19 cellular contexts compared by ENCODE assay signal in the genomic region with DNA sequence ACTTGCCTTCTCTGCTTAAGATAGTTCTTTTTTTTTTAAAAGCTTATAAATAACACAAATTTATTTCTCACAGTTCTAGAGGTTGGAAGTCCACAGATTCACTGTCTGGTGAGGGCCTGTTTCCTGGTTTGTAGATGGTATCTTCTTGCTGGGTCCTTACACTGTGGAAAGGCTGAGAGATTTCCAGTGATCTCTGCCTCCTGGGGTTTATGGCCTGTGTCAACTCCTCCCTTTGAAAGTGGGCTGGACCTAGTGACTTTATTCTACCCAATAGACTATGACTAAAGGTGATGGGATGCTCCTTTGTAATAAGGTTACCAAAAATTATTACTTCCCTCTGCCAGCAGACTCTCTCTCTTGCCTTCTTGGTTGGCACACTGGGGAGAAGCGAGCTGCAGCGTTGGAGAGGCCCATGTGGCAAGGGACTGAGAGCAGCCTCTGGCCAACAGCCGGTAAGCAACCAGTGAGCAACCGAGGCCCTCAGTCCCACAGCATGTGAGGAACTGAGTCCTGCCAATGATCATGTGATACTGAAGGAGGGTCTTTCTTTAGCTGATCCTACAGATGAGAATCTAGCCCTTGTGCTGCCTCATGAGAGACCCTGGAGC. TPM values are rescaled to one million over a fixed set of nuclear protein-coding genes. Genes with fewer than 3 reads are reported as not detected.
DNase-seq lines count a peak whose midpoint lies in the region; ATAC-seq and TF ChIP-seq lines count a peak whose summit lies in the region.
"Had no signal": no experiment of that assay in that cellular context is flagged by ENCODE, and none has a peak within 500 bp of the region (broad histone marks: within the 10 kb centered on the region; RNA-seq: fewer than 3 reads in every experiment).

No MANE protein-coding gene starts in this region.

- H3K27ac ChIP-seq in OCI-LY7 (ENCODE audit: low read depth, low read length, poor library complexity, severe bottlenecking): peak overlapping the region; percentile 86
- peak overlapping the region in 3 of 4 donors; percentile 0 to 38 (median 28) for H3K27ac ChIP-seq in transverse colon
- H3K27ac ChIP-seq in stomach: peak overlapping the region in 1 of 5 donors; percentile 57
- H3K27ac ChIP-seq: C4-2B, SJSA1 had no signal

- no peaks in the 10 kb centered on the region for H3K27me3 ChIP-seq in transverse colon
- H3K27me3 ChIP-seq in stomach: no peaks in the 10 kb centered on the region
- H3K27me3 ChIP-seq: SJSA1 had no signal

- WGBS in transverse colon (ENCODE audit: low coverage in 1 of 2), 2 donors: 93% methylated on average over 4 of the region's 4 CpGs; no CpG with 5 or more reads in 1 of the 2 donors
- 90 to 100% (median 94%) methylated on average over 4 of the region's 4 CpGs for WGBS in stomach, 5 donors

- no peaks in the 10 kb centered on the region for H3K27me3 Mint-ChIP-seq in activated CD8-positive, alpha-beta T cell treated with anti-CD3 and anti-CD28 coated beads, Interleukin-2, amount 10 ng/mL, durations not matched to agents 7 days and 5 days (ENCODE audit: low read depth)
- H3K27me3 Mint-ChIP-seq in activated CD8-positive, alpha-beta T cell treated with anti-CD3 and anti-CD28 coated beads for 36 hours: peaks cover 3% of the 10 kb centered on the region

- TF ChIP-seq EP300 in transverse colon (IDR thresholded peaks at IDR 0.05; ENCODE audit: low read depth) (no peak), stomach (IDR thresholded peaks at IDR 0.05) (no peak)

- H3K4me2 ChIP-seq in OCI-LY7 (ENCODE audit: low read length): no peak overlapping the region
- H3K4me2 ChIP-seq: A549 had no signal

- ATAC-seq in activated CD8-positive, alpha-beta T cell treated with anti-CD3 and anti-CD28 coated beads, Interleukin-2, amount 10 ng/mL, durations not matched to agents 7 days and 5 days: no peak
- no peak for ATAC-seq in activated CD8-positive, alpha-beta T cell treated with anti-CD3 and anti-CD28 coated beads for 36 hours
- ATAC-seq in mucosa of descending colon: peak; percentile 57
- ATAC-seq: A549 had no signal

- peaks cover 9% of the 10 kb centered on the region; the same call in 1 of the 2 replicates for H3K9me3 ChIP-seq in OCI-LY7 (ENCODE audit: low read length)
- no peaks in the 10 kb centered on the region for H3K9me3 ChIP-seq in mucosa of descending colon
- H3K9me3 ChIP-seq in transverse colon: no peaks in the 10 kb centered on the region
- no peaks in the 10 kb centered on the region for H3K9me3 ChIP-seq in stomach
- H3K9me3 ChIP-seq: A549, SJSA1 had no signal

- no peaks in the 10 kb centered on the region for H3K9me3 Mint-ChIP-seq in activated CD8-positive, alpha-beta T cell treated with anti-CD3 and anti-CD28 coated beads, Interleukin-2, amount 10 ng/mL, durations not matched to agents 7 days and 5 days (ENCODE audit: insufficient read depth)
- no peaks in the 10 kb centered on the region for H3K9me3 Mint-ChIP-seq in activated CD8-positive, alpha-beta T cell treated with anti-CD3 and anti-CD28 coated beads for 36 hours
- H3K9me3 Mint-ChIP-seq: HFFc6 had no signal

- no peaks in the 10 kb centered on the region for H4K20me1 ChIP-seq in OCI-LY7 (ENCODE audit: insufficient read depth, low read length)

- H3K4me1 Mint-ChIP-seq in activated CD8-positive, alpha-beta T cell treated with anti-CD3 and anti-CD28 coated beads, Interleukin-2, amount 10 ng/mL, durations not matched to agents 7 days and 5 days (ENCODE audit: low read depth): peaks cover 76% of the 10 kb centered on the region
- peaks cover 26% of the 10 kb centered on the region for H3K4me1 Mint-ChIP-seq in activated CD8-positive, alpha-beta T cell treated with anti-CD3 and anti-CD28 coated beads for 36 hours (ENCODE audit: low read depth)

- no peaks in the 10 kb centered on the region for H3K9me2 ChIP-seq in OCI-LY7 (ENCODE audit: insufficient read depth, low read length)

- TF ChIP-seq CTCF in activated CD8-positive, alpha-beta T cell treated with anti-CD3 and anti-CD28 coated beads for 36 hours (IDR thresholded peaks at IDR 0.05): no peak
- TF ChIP-seq CTCF in OCI-LY7 (conservative IDR thresholded peaks at IDR 0.05; ENCODE audit: low read length): no peak
- TF ChIP-seq CTCF in mucosa of descending colon (IDR thresholded peaks at IDR 0.05): no peak
- TF ChIP-seq CTCF in transverse colon (IDR thresholded peaks at IDR 0.05): no peak
- TF ChIP-seq CTCF in stomach (IDR thresholded peaks at IDR 0.05): no peak

- no peak for DNase-seq in activated CD8-positive, alpha-beta T cell treated with anti-CD3 and anti-CD28 coated beads, Interleukin-2, amount 10 ng/mL, durations not matched to agents 7 days and 5 days
- no peak for DNase-seq in activated CD8-positive, alpha-beta T cell treated with anti-CD3 and anti-CD28 coated beads for 36 hours
- DNase-seq in OCI-LY7 (ENCODE audit: low spot score) (no peak), mucosa of descending colon (peak in 1 of 3 donors; percentile 22), transverse colon (no peak), EL (no peak), stomach (no peak), NCI-H1436 treated with DMSO at 0.1 percent for 48 hours (lab: John Stamatoyannopoulos, UW) (no peak)
- DNase-seq: DMS79 treated with DMSO at 0.1 percent for 48 hours, H7, HFFc6, Karpas-422, NCI-H1417 treated with DMSO at 0.1 percent for 48 hours, NCI-H1930, NCI-H345, NCI-H524 treated with DMSO at 0.1 percent for 48 hours had no signal

- POLR2A ChIA-PET in activated CD8-positive, alpha-beta T cell treated with anti-CD3 and anti-CD28 coated beads, Interleukin-2, amount 10 ng/mL, durations not matched to agents 7 days and 5 days (lab: Charles Lee): interaction anchor here (0.8 to 1.2 kb wide), 2 partner anchors 11 to 81 kb away, joined by 3 to 4 read pairs; a partner anchor contains a TSS
- POLR2A ChIA-PET in activated CD8-positive, alpha-beta T cell treated with anti-CD3 and anti-CD28 coated beads for 36 hours (lab: Charles Lee): no interaction called here
- POLR2A ChIA-PET in OCI-LY7 (lab: Charles Lee): interaction anchor here (0.7 to 3.1 kb wide), 7 partner anchors 11 to 205 kb away, joined by 3 to 34 read pairs (median 4); a partner anchor contains a TSS

- BruUV-seq in OCI-LY7 (replicated peaks; lab: Mats Ljungman, UMichigan): no TSS peak

- H3K4me3 Mint-ChIP-seq in activated CD8-positive, alpha-beta T cell treated with anti-CD3 and anti-CD28 coated beads, Interleukin-2, amount 10 ng/mL, durations not matched to agents 7 days and 5 days: no peak overlapping the region
- no peak overlapping the region for H3K4me3 Mint-ChIP-seq in activated CD8-positive, alpha-beta T cell treated with anti-CD3 and anti-CD28 coated beads for 36 hours
- H3K4me3 Mint-ChIP-seq: HFFc6 had no signal

- H3K4me3 ChIP-seq in OCI-LY7 (ENCODE audit: low read depth, low read length, poor library complexity, severe bottlenecking): no peak overlapping the region
- H3K4me3 ChIP-seq in mucosa of descending colon: no peak overlapping the region
- H3K4me3 ChIP-seq in transverse colon: no peak overlapping the region
- H3K4me3 ChIP-seq in stomach: no peak overlapping the region
- H3K4me3 ChIP-seq: A549, SJSA1 had no signal

- CTCF ChIA-PET in activated CD8-positive, alpha-beta T cell treated with anti-CD3 and anti-CD28 coated beads, Interleukin-2, amount 10 ng/mL, durations not matched to agents 7 days and 5 days (lab: Charles Lee): interaction anchor here (0.8 to 0.9 kb wide), 2 partner anchors 10 to 11 kb away, joined by 3 to 4 read pairs; no protein-coding TSS in a partner anchor
- CTCF ChIA-PET in activated CD8-positive, alpha-beta T cell treated with anti-CD3 and anti-CD28 coated beads for 36 hours (lab: Charles Lee): interaction anchor here (1.2 to 1.4 kb wide), 2 partner anchors 10 to 265 kb away, joined by 3 to 5 read pairs; no protein-coding TSS in a partner anchor
- CTCF ChIA-PET in OCI-LY7 (lab: Charles Lee; ENCODE audit: unreplicated experiment): interaction anchor here (0.6 kb wide), 1 partner anchor 51 kb away, joined by 3 read pairs; no protein-coding TSS in a partner anchor

- in situ Hi-C loops in transverse colon (cut with MboI; ENCODE audit: low pct_ligation_motif_present in 1 of 4, low pct_unique_long_range_greater_than_20kb in 1 of 4, low sequenced_read_pairs in 3 of 4): no loop called here

- H3K4me1 ChIP-seq in OCI-LY7 (ENCODE audit: insufficient read depth, low read length, poor library complexity, severe bottlenecking): peaks cover 62% of the 10 kb centered on the region
- no peaks in the 10 kb centered on the region for H3K4me1 ChIP-seq in mucosa of descending colon (ENCODE audit: low read depth)
- H3K4me1 ChIP-seq in transverse colon: peaks cover 0 to 15% (median 0%) of the 10 kb centered on the region in 4 donors
- peaks cover 0 to 9% (median 0%) of the 10 kb centered on the region in 4 donors for H3K4me1 ChIP-seq in stomach

- intact Hi-C loops in activated CD8-positive, alpha-beta T cell treated with anti-CD3 and anti-CD28 coated beads for 36 hours (cut with micrococcal nuclease): no loop called here
- intact Hi-C loops in OCI-LY7 (cut with micrococcal nuclease; ENCODE audit: unreplicated experiment) (no loop called here), mucosa of descending colon (cut with DNase I, micrococcal nuclease) (no loop called here), transverse colon (cut with DNase I; ENCODE audit: low total_unique reads) (no loop called here), stomach (cut with DNase I; ENCODE audit: low total_unique reads) (no loop called here)

- H2AFZ ChIP-seq in OCI-LY7 (ENCODE audit: low read length): peak overlapping the region; percentile 39; the same call in 1 of the 2 replicates

- H3K79me2 ChIP-seq in OCI-LY7 (ENCODE audit: insufficient read depth, low read depth, low read length): no peaks in the 10 kb centered on the region

- TF ChIP-seq POLR2A in transverse colon (IDR thresholded peaks at IDR 0.05): no peak
- TF ChIP-seq POLR2A in stomach (IDR thresholded peaks at IDR 0.05): no peak

- peak overlapping the region; percentile 37 for H3K27ac Mint-ChIP-seq in activated CD8-positive, alpha-beta T cell treated with anti-CD3 and anti-CD28 coated beads, Interleukin-2, amount 10 ng/mL, durations not matched to agents 7 days and 5 days
- no peak overlapping the region for H3K27ac Mint-ChIP-seq in activated CD8-positive, alpha-beta T cell treated with anti-CD3 and anti-CD28 coated beads for 36 hours
- H3K27ac Mint-ChIP-seq: HFFc6 had no signal

- H3K36me3 Mint-ChIP-seq in activated CD8-positive, alpha-beta T cell treated with anti-CD3 and anti-CD28 coated beads, Interleukin-2, amount 10 ng/mL, durations not matched to agents 7 days and 5 days (ENCODE audit: low read depth): peaks cover 14% of the 10 kb centered on the region
- no peaks in the 10 kb centered on the region for H3K36me3 Mint-ChIP-seq in activated CD8-positive, alpha-beta T cell treated with anti-CD3 and anti-CD28 coated beads for 36 hours (ENCODE audit: low read depth)

- H3K36me3 ChIP-seq in OCI-LY7 (ENCODE audit: insufficient read depth, low read length) (no peaks in the 10 kb centered on the region), mucosa of descending colon (ENCODE audit: low read depth) (no peaks in the 10 kb centered on the region), transverse colon (no peaks in the 10 kb centered on the region), stomach (no peaks in the 10 kb centered on the region)
- H3K36me3 ChIP-seq: SJSA1 had no signal

RNA-seq across cellular contexts. Expression of a gene that starts 14.0 kb away (rescaled TPM):
- total RNA-seq in activated CD8-positive, alpha-beta T cell treated with anti-CD3 and anti-CD28 coated beads, Interleukin-2, amount 10 ng/mL, durations not matched to agents 7 days and 5 days: 100 to 1,000 TPM; 135 to 140 TPM
- total RNA-seq in activated CD8-positive, alpha-beta T cell treated with anti-CD3 and anti-CD28 coated beads for 36 hours: 100 to 1,000 TPM; 114 to 118 TPM
- 91.9 and 135 TPM in 2 replicates for total RNA-seq in OCI-LY7 (2014; rRNA removed; shearing (Covaris generic))
- 174 and 182 TPM in 2 replicates for total RNA-seq in OCI-LY7 (2022)
- total RNA-seq in mucosa of descending colon: 100 to 1,000 TPM; 157 to 274 (median 228) TPM
- total RNA-seq in transverse colon: 100 to 1,000 TPM in 3 of 4 donors, 10 to 100 TPM in 1; 64.7 to 149 (median 116) TPM
- 100 to 1,000 TPM in 4 of 5 donors, 10 to 100 TPM in 1; 38.5 to 356 (median 114) TPM for total RNA-seq in stomach
- 100 to 1,000 TPM in 1 of 3 donors, 10 to 100 TPM in 2; 79.8 to 113 (median 88.7) TPM for polyA plus RNA-seq in stomach

RNA-seq across cellular contexts. Expression of a gene that starts 43.3 kb away (rescaled TPM):
- 10 to 100 TPM; 58.2 to 62.2 TPM for total RNA-seq in activated CD8-positive, alpha-beta T cell treated with anti-CD3 and anti-CD28 coated beads, Interleukin-2, amount 10 ng/mL, durations not matched to agents 7 days and 5 days
- 10 to 100 TPM; 54.5 to 57.8 TPM for total RNA-seq in activated CD8-positive, alpha-beta T cell treated with anti-CD3 and anti-CD28 coated beads for 36 hours
- 90.6 and 104 TPM in 2 replicates for total RNA-seq in OCI-LY7 (2014; rRNA removed; shearing (Covaris generic))
- 287 and 320 TPM in 2 replicates for total RNA-seq in OCI-LY7 (2022)
- total RNA-seq in mucosa of descending colon: 10 to 100 TPM; 37.0 to 44.1 (median 41.4) TPM
- total RNA-seq in transverse colon: 10 to 100 TPM; 11.3 to 32.6 (median 23.9) TPM
- total RNA-seq in stomach: 10 to 100 TPM; 19.1 to 80.5 (median 26.8) TPM
- polyA plus RNA-seq in stomach: 10 to 100 TPM; 16.4 to 37.4 (median 22.5) TPM

RNA-seq across cellular contexts. Expression of a gene that starts 51.7 kb away (rescaled TPM):
- total RNA-seq in activated CD8-positive, alpha-beta T cell treated with anti-CD3 and anti-CD28 coated beads, Interleukin-2, amount 10 ng/mL, durations not matched to agents 7 days and 5 days: 100 to 1,000 TPM; 263 to 273 TPM
- 100 to 1,000 TPM; 453 to 454 TPM for total RNA-seq in activated CD8-positive, alpha-beta T cell treated with anti-CD3 and anti-CD28 coated beads for 36 hours
- 336 and 350 TPM in 2 replicates for total RNA-seq in OCI-LY7 (2014; rRNA removed; shearing (Covaris generic))
- 322 and 324 TPM in 2 replicates for total RNA-seq in OCI-LY7 (2022)
- total RNA-seq in mucosa of descending colon: 100 to 1,000 TPM; 223 to 353 (median 234) TPM
- total RNA-seq in transverse colon: 100 to 1,000 TPM; 169 to 329 (median 258) TPM
- 100 to 1,000 TPM; 185 to 399 (median 202) TPM for total RNA-seq in stomach
- 100 to 1,000 TPM; 315 to 537 (median 323) TPM for polyA plus RNA-seq in stomach
